Comparison of ENCODE assay signal across 13 cellular contexts in genomic region chr19:2127758-2128157, GRCh38.
"Had no signal": no experiment of that assay in that cellular context is flagged by ENCODE, and none has a peak within 500 bp of the region (broad histone marks: within the 10 kb centered on the region; RNA-seq: fewer than 3 reads in every experiment).

No MANE protein-coding gene starts in this region.

- H3K4me3 ChIP-seq: gastroesophageal sphincter, lung, prostate gland, stomach, uterus had no signal

- H3K9me3 ChIP-seq: gastroesophageal sphincter, prostate gland, stomach, uterus had no signal

- H3K27me3 ChIP-seq: gastroesophageal sphincter, stomach, uterus had no signal

- H3K4me1 ChIP-seq: gastroesophageal sphincter, prostate gland, stomach, uterus had no signal

- H3K27ac ChIP-seq: gastroesophageal sphincter, prostate gland, stomach, uterus had no signal

- DNase-seq: activated CD4-positive, alpha-beta T cell treated with anti-CD3 and anti-CD28 coated beads, Interleukin-2, amount 50 U/mL, for 1 hour; activated CD4-positive, CD25-positive, alpha-beta regulatory T cell; activated naive CD4-positive, alpha-beta T cell treated with anti-CD3 and anti-CD28 coated beads, Interleukin-2, amount 10 ng/mL, durations not matched to agents 7 days and 5 days; activated T-cell treated with anti-CD3 and anti-CD28 coated beads for 4 hours; hippocampal formation; stimulated activated CD4-positive, alpha-beta T cell treated with anti-CD3 and anti-CD28 coated beads, Interleukin-15, amount 100 ng/mL, for 24 hours; stimulated activated CD4-positive, alpha-beta T cell treated with anti-CD3 and anti-CD28 coated beads, Interleukin-4, amount 100 ng/mL, for 24 hours; stomach; uterus had no signal

- H3K36me3 ChIP-seq: uterus had no signal

- ATAC-seq: activated T-helper 17 cell treated with anti-CD3 and anti-CD28 coated beads, Interleukin-2, amount 50 U/mL, for 72 hours; gastroesophageal sphincter had no signal
